Comparison of ENCODE assay signal across 8 cellular contexts in genomic region chr16:81752225-81752875, GRCh38. TPM values are rescaled to one million over a fixed set of nuclear protein-coding genes. Genes with fewer than 3 reads are reported as not detected.
DNase-seq lines count a peak whose midpoint lies in the region; ATAC-seq, FAIRE-seq and TF ChIP-seq lines count a peak whose summit lies in the region.

No MANE protein-coding gene starts in this region.

- no peaks in the 10 kb centered on the region for H3K9me3 ChIP-seq in H1 (ENCODE audit: insufficient read depth in 2 of 2, low read depth in 1 of 2, low read length in 1 of 2)

- peaks cover 0 to 3% (median 0%) of the 10 kb centered on the region in 4 experiments; a peak in 4 of 7 replicates for H3K4me1 ChIP-seq in H1 (replicated peaks in 1 of 4; ENCODE audit: control insufficient read depth in 3 of 4, insufficient read depth in 4 of 4, low read length in 3 of 4)

- H3K27me3 ChIP-seq in H1 (replicated peaks in 1 of 4; ENCODE audit: control insufficient read depth in 3 of 4, extremely low read depth in 1 of 4, insufficient read depth in 3 of 4, low read length in 3 of 4) = no peaks in the 10 kb centered on the region

- H3K36me3 ChIP-seq in H1 (ENCODE audit: control insufficient read depth in 2 of 4, insufficient read depth in 4 of 4, low read length in 3 of 4) = no peaks in the 10 kb centered on the region

- 81% methylated on average over 13 of the region's 13 CpGs; no CpG with 5 or more reads in 1 of the 2 experiments for WGBS in H1 (ENCODE audit: extremely low coverage in 1 of 2, insufficient coverage in 1 of 2, insufficient read length in 1 of 2, insufficient replicate concordance in 2 of 2, low coverage in 1 of 2, low lambda C conversion rate in 2 of 2, missing lambda C conversion rate in 1 of 2), 2 experiments

- H3K79me1 ChIP-seq in H1 (ENCODE audit: low read depth, low read length) = no peaks in the 10 kb centered on the region

- no peak overlapping the region; the same call in 1 of the 2 replicates for H2AFZ ChIP-seq in H1 (ENCODE audit: low read length)

- H2BK20ac ChIP-seq in H1 (ENCODE audit: low read length) = no peak overlapping the region

- no peak overlapping the region for H4K5ac ChIP-seq in H1 (ENCODE audit: insufficient read length, low read depth, low read length)

- 0 out of 2 replicates have a peak overlapping the region, but pooled peaks have one; percentile 7 for H2BK12ac ChIP-seq in H1 (ENCODE audit: low read depth, low read length)

- no peak overlapping the region for H2BK5ac ChIP-seq in H1 (ENCODE audit: low read depth, low read length)

- CTCF ChIA-PET in H1 (lab: Charles Lee; ENCODE audit: partially characterized antibody) = interaction anchor here (0.9 to 2.1 kb wide), 7 partner anchors 9 to 134 kb away, joined by 3 to 11 read pairs (median 5); no protein-coding TSS in a partner anchor
- CTCF ChIA-PET in activated naive CD4-positive, alpha-beta T cell treated with anti-CD3 and anti-CD28 coated beads, Interleukin-2, amount 10 ng/mL, durations not matched to agents 7 days and 5 days (lab: Charles Lee) = interaction anchor here (0.8 to 2.5 kb wide), 5 partner anchors 12 to 138 kb away, joined by 3 to 10 read pairs (median 5); no protein-coding TSS in a partner anchor

- no peak overlapping the region for H3K27ac Mint-ChIP-seq in activated naive CD4-positive, alpha-beta T cell treated with anti-CD3 and anti-CD28 coated beads, Interleukin-2, amount 10 ng/mL, durations not matched to agents 7 days and 5 days
- no peak overlapping the region for H3K27ac Mint-ChIP-seq in T-helper 2 cell treated with Interferon-gamma antibody and Interleukin-4, amounts not matched to agents 5 μg/mL and 100 μg/mL, for 36 hours

- H3K27ac ChIP-seq in H1 (ENCODE audit: low read depth, low read length) = no peak overlapping the region

- intact Hi-C loops in posterior vena cava (cut with DNase I) = no loop called here

- H3K56ac ChIP-seq in H1 (replicated peaks; ENCODE audit: insufficient read length, low read depth, low read length) = no peak overlapping the region

- no peak overlapping the region for H2AK5ac ChIP-seq in H1 (ENCODE audit: low read depth, low read length)

- no peaks in the 10 kb centered on the region for H3K9me3 Mint-ChIP-seq in activated naive CD4-positive, alpha-beta T cell treated with anti-CD3 and anti-CD28 coated beads, Interleukin-2, amount 10 ng/mL, durations not matched to agents 7 days and 5 days
- H3K9me3 Mint-ChIP-seq in T-helper 2 cell treated with Interferon-gamma antibody and Interleukin-4, amounts not matched to agents 5 μg/mL and 100 μg/mL, for 36 hours = no peaks in the 10 kb centered on the region

- no peak for TF ChIP-seq POLR2A in H1 (IDR thresholded peaks at IDR 0.05; ENCODE audit: control extremely low read depth in 1 of 2, low read depth in 2 of 2, low read length in 2 of 2)

- H3K18ac ChIP-seq in H1 (ENCODE audit: extremely low read depth, low read length) = no peak overlapping the region

- H3K4me1 Mint-ChIP-seq in activated naive CD4-positive, alpha-beta T cell treated with anti-CD3 and anti-CD28 coated beads, Interleukin-2, amount 10 ng/mL, durations not matched to agents 7 days and 5 days = peaks cover 23% of the 10 kb centered on the region
- peaks cover 12% of the 10 kb centered on the region for H3K4me1 Mint-ChIP-seq in T-helper 2 cell treated with Interferon-gamma antibody and Interleukin-4, amounts not matched to agents 5 μg/mL and 100 μg/mL, for 36 hours (ENCODE audit: low read depth)

- peaks cover 19% of the 10 kb centered on the region for H3K27me3 Mint-ChIP-seq in activated naive CD4-positive, alpha-beta T cell treated with anti-CD3 and anti-CD28 coated beads, Interleukin-2, amount 10 ng/mL, durations not matched to agents 7 days and 5 days
- H3K27me3 Mint-ChIP-seq in T-helper 2 cell treated with Interferon-gamma antibody and Interleukin-4, amounts not matched to agents 5 μg/mL and 100 μg/mL, for 36 hours (ENCODE audit: low read depth) = peaks cover 3% of the 10 kb centered on the region

- TF ChIP-seq RAD21 in H1 (IDR thresholded peaks at IDR 0.05 in 1 of 2, conservative IDR thresholded peaks at IDR 0.05 in 1 of 2; ENCODE audit: low read depth in 2 of 2, low read length in 2 of 2) = no peak

- no peaks in the 10 kb centered on the region for H3K79me2 ChIP-seq in H1 (ENCODE audit: control insufficient read depth in 1 of 2, insufficient read depth in 2 of 2, low read length in 2 of 2)

- no peak for TF ChIP-seq EP300 in H1 (IDR thresholded peaks at IDR 0.05; ENCODE audit: borderline replicate concordance in 1 of 2, low read depth in 2 of 2, low read length in 2 of 2)

- H3K23me2 ChIP-seq in H1 (ENCODE audit: low read depth, low read length) = no peaks in the 10 kb centered on the region; the same call in 1 of the 2 replicates

- no peak overlapping the region for H3K4me2 ChIP-seq in H1 (ENCODE audit: insufficient read depth in 1 of 2, low read depth in 2 of 2, low read length in 2 of 2)

- H4K8ac ChIP-seq in H1 (ENCODE audit: extremely low read depth, insufficient read depth, low read length) = peak overlapping the region; percentile 86

- H3K4me3 Mint-ChIP-seq in activated naive CD4-positive, alpha-beta T cell treated with anti-CD3 and anti-CD28 coated beads, Interleukin-2, amount 10 ng/mL, durations not matched to agents 7 days and 5 days = no peak overlapping the region
- no peak overlapping the region for H3K4me3 Mint-ChIP-seq in T-helper 2 cell treated with Interferon-gamma antibody and Interleukin-4, amounts not matched to agents 5 μg/mL and 100 μg/mL, for 36 hours

- no peak overlapping the region for H2BK15ac ChIP-seq in H1 (ENCODE audit: low read length)

- ATAC-seq in GM18499 (IDR thresholded peaks at IDR 0.05; ENCODE audit: insufficient read depth, unreplicated experiment) = peak; percentile 66

- FAIRE-seq in H1 (lab: Jason Lieb, UNC) = no peak

- POLR2A ChIA-PET in H1 (lab: Charles Lee; ENCODE audit: partially characterized antibody) = interaction anchor here (0.6 to 1.6 kb wide), 2 partner anchors 23 to 33 kb away, joined by 3 to 4 read pairs; no protein-coding TSS in a partner anchor

- no peak overlapping the region for H4K91ac ChIP-seq in H1 (replicated peaks; ENCODE audit: insufficient read length, low read length)

- no peaks in the 10 kb centered on the region for H4K20me1 ChIP-seq in H1 (replicated peaks in 1 of 2; ENCODE audit: control insufficient read depth in 1 of 2, insufficient read depth in 2 of 2, low read length in 2 of 2)

- no peak for TF ChIP-seq CTCF in H1 (IDR thresholded peaks at IDR 0.05; ENCODE audit: control extremely low read depth in 1 of 3, insufficient read depth in 1 of 3, low read depth in 1 of 3, low read length in 3 of 3)

- no peak overlapping the region for H3K4ac ChIP-seq in H1 (replicated peaks; ENCODE audit: insufficient read length, low read depth, low read length)

- no peak overlapping the region for H3K14ac ChIP-seq in H1 (ENCODE audit: insufficient read length)

- DNase-seq in H4 (ENCODE audit: low spot score) (peak; percentile 79), Kasumi-1 (lab: John Stamatoyannopoulos, UW) (peak; percentile 97), H1 (ENCODE audit: low read depth in 1 of 2, low spot score in 2 of 2) (no peak), posterior vena cava (ENCODE audit: low spot score) (peak; percentile 92), activated gamma-delta T cell (lab: John Stamatoyannopoulos, UW) (no peak)
- no peak for DNase-seq in activated naive CD4-positive, alpha-beta T cell treated with anti-CD3 and anti-CD28 coated beads, Interleukin-2, amount 10 ng/mL, durations not matched to agents 7 days and 5 days
- no peak for DNase-seq in T-helper 2 cell treated with Interferon-gamma antibody and Interleukin-4, amounts not matched to agents 5 μg/mL and 100 μg/mL, for 36 hours (ENCODE audit: low spot score)

- H3K4me3 ChIP-seq in H1 (ENCODE audit: extremely low read depth in 1 of 4, insufficient read depth in 2 of 4, low read depth in 3 of 4, low read length in 4 of 4) = no peak overlapping the region

- no peak overlapping the region for H2BK120ac ChIP-seq in H1 (replicated peaks; ENCODE audit: low read depth, low read length)

- no peak overlapping the region for H3K9ac ChIP-seq in H1 (replicated peaks in 1 of 4; ENCODE audit: extremely low read depth in 1 of 4, low read depth in 3 of 4, low read length in 3 of 4)

- no peaks in the 10 kb centered on the region for H3K36me3 Mint-ChIP-seq in activated naive CD4-positive, alpha-beta T cell treated with anti-CD3 and anti-CD28 coated beads, Interleukin-2, amount 10 ng/mL, durations not matched to agents 7 days and 5 days
- no peaks in the 10 kb centered on the region for H3K36me3 Mint-ChIP-seq in T-helper 2 cell treated with Interferon-gamma antibody and Interleukin-4, amounts not matched to agents 5 μg/mL and 100 μg/mL, for 36 hours (ENCODE audit: low read depth)

- H3K23ac ChIP-seq in H1 (ENCODE audit: insufficient read length) = no peak overlapping the region

TF ChIP-seq in H1, 55 proteins besides CTCF, POLR2A, EP300 and RAD21:
- no peak for TF ChIP-seq KDM1A (IDR thresholded peaks at IDR 0.05; ENCODE audit: borderline replicate concordance, low read length)
- no peak for TF ChIP-seq TAF1 (IDR thresholded peaks at IDR 0.05; ENCODE audit: low read depth, low read length)

RNA-seq across cellular contexts. Expression of gene PLCG2, which starts 26.7 kb away (rescaled TPM):
- 2.2 and 3.2 TPM in 2 replicates for total RNA-seq in H4 (2014; rRNA removed; shearing (Covaris generic))
- 5.6 and 6.9 TPM in 2 replicates for total RNA-seq in H1 (2021; fragmentation: NEBNext Ultra II Directional; extraction: Animal tissue kit (Norgen Biotek cat#: 25700))
- 6.1 and 7.5 TPM in 2 replicates for polyA plus RNA-seq in H1 (2011; rRNA removed)
- polyA plus RNA-seq in H1 (2011; cell fraction: cytosol; rRNA removed) = 8.9 TPM
- 20.7 TPM for polyA plus RNA-seq in H1 (2011; cell fraction: nucleus; rRNA removed)
- 4.6 to 7.2 TPM (median 5.9 TPM) in 4 replicates for polyA plus RNA-seq in H1 (2012, experiment 1 of 2)
- polyA plus RNA-seq in H1 (2012, experiment 2 of 2) = 0.89 TPM
- polyA plus RNA-seq in H1 (2013, experiment 1 of 2) = 2.1 TPM
- polyA plus RNA-seq in H1 (2013, experiment 2 of 2) = 1.8 TPM
- 19.9 and 20.7 TPM in 2 replicates for polyA minus RNA-seq in H1 (2011; rRNA and poly(A)+ RNA removed)
- polyA minus RNA-seq in H1 (2011; cell fraction: cytosol; rRNA and poly(A)+ RNA removed) = 9.5 TPM
- polyA minus RNA-seq in H1 (2011; cell fraction: nucleus; rRNA and poly(A)+ RNA removed) = 28.3 TPM
- 10 to 100 TPM; 15.9 to 24.5 TPM for total RNA-seq in posterior vena cava

Comparison
In these comparisons a context has a peak if more than half of its experiments do, and no peak if none do; other contexts are left out.
1. DNase-seq: peak in H4 (single experiment), Kasumi-1 (2 of 2) and posterior vena cava (single experiment); none in H1 (0 of 2), activated naive CD4-positive, alpha-beta T cell treated with anti-CD3 and anti-CD28 coated beads, Interleukin-2, amount 10 ng/mL, durations not matched to agents 7 days and 5 days (single experiment), activated gamma-delta T cell (single experiment) and T-helper 2 cell treated with Interferon-gamma antibody and Interleukin-4, amounts not matched to agents 5 μg/mL and 100 μg/mL, for 36 hours (single experiment).